Comparison of ENCODE assay signal across 23 cellular contexts in the genomic region with DNA sequence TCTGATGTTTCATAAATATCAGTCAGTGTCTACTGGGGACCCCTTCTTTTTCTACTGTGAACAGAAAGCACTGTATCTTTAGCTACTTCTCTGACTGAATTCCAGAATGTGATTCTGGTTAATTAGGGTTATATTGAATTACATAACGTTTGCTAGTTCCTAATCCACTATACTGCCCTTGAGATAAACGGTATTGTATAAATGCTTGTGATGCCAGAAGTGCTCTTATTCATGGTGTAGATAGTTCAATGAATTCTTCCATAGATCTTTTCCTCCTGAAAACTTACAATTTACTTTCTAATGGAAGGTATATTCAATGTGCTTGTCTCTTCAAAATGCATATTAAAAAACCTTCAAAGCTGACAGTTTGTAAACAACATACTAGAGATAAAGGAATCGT.
"Had no signal": no experiment of that assay in that cellular context is flagged by ENCODE, and none has a peak within 500 bp of the region (broad histone marks: within the 10 kb centered on the region; RNA-seq: fewer than 3 reads in every experiment).

No MANE protein-coding gene starts in this region.

- H3K4me3 ChIP-seq: esophagus squamous epithelium, gastrocnemius medialis, heart right ventricle, left lung, lower lobe of right lung had no signal

- H3K9me3 Mint-ChIP-seq: dendritic cell treated with granulocyte-macrophage colony-stimulating factor and Interleukin-4, amounts not matched to agents 40 ng/mL and 50 ng/mL, for 4 days; effector memory CD8-positive, alpha-beta T cell had no signal

- H3K4me3 Mint-ChIP-seq: dendritic cell treated with granulocyte-macrophage colony-stimulating factor and Interleukin-4, amounts not matched to agents 40 ng/mL and 50 ng/mL, for 4 days; effector memory CD8-positive, alpha-beta T cell; endodermal cell; naive thymus-derived CD4-positive, alpha-beta T cell had no signal

- DNase-seq: cortex of kidney; effector CD8-positive, alpha-beta T cell; effector memory CD8-positive, alpha-beta T cell; endodermal cell; erythroblast; esophagus squamous epithelium; foreskin fibroblast; foreskin melanocyte; gastrocnemius medialis; glutamatergic neuron; head of caudate nucleus; heart right ventricle; hippocampal formation; left cardiac atrium; left lung; left ventricle myocardium superior; lower lobe of right lung; mesendoderm; midbrain; naive thymus-derived CD4-positive, alpha-beta T cell had no signal

- H3K9me3 ChIP-seq: esophagus squamous epithelium, gastrocnemius medialis, heart right ventricle, left lung, lower lobe of right lung had no signal

- H3K36me3 ChIP-seq: esophagus squamous epithelium, gastrocnemius medialis, heart right ventricle, left lung, lower lobe of right lung had no signal

- H3K27ac ChIP-seq: epithelial cell of prostate, esophagus squamous epithelium, gastrocnemius medialis, heart right ventricle, left lung, lower lobe of right lung had no signal

- ATAC-seq: effector memory CD8-positive, alpha-beta T cell; esophagus mucosa; gastrocnemius medialis; heart right ventricle; left cardiac atrium; left lung; left ventricle myocardium superior; lower lobe of right lung; naive thymus-derived CD4-positive, alpha-beta T cell had no signal

- H3K27me3 Mint-ChIP-seq: dendritic cell treated with granulocyte-macrophage colony-stimulating factor and Interleukin-4, amounts not matched to agents 40 ng/mL and 50 ng/mL, for 4 days had no signal

- H3K27me3 ChIP-seq: gastrocnemius medialis, heart right ventricle, left lung had no signal

- H3K36me3 Mint-ChIP-seq: naive thymus-derived CD4-positive, alpha-beta T cell had no signal

- H3K27ac Mint-ChIP-seq: dendritic cell treated with granulocyte-macrophage colony-stimulating factor and Interleukin-4, amounts not matched to agents 40 ng/mL and 50 ng/mL, for 4 days; effector memory CD8-positive, alpha-beta T cell; endodermal cell; naive thymus-derived CD4-positive, alpha-beta T cell had no signal

- H3K4me1 ChIP-seq: esophagus squamous epithelium, gastrocnemius medialis, heart right ventricle, left lung, lower lobe of right lung had no signal

- H3K4me1 Mint-ChIP-seq: endodermal cell; naive thymus-derived CD4-positive, alpha-beta T cell had no signal
